33 cellular contexts compared by ENCODE assay signal in the genomic region with DNA sequence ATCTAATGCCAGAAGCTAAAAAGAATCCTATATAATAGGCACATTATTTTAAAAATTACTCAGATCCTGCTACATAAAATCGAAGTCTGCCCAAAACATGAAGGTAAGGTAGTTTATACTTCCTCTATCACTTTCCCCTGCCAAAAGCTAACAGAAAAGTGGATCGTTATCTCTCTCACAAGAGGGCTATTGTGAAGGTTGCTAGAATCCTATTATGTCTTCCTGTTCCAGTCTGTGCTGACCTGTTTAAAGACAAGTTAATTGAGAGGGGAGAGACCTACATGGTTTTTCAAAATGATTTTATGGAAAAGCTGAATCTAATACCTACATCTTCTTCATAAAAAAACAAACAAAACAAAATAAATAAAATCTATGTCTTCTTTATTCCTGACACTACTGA.
A peak's percentile ranks its signal among the peaks of the same experiment; 100 is the strongest.
DNase-seq lines count a peak whose midpoint lies in the region; ATAC-seq and TF ChIP-seq lines count a peak whose summit lies in the region.
"Had no signal": no experiment of that assay in that cellular context is flagged by ENCODE, and none has a peak within 500 bp of the region (broad histone marks: within the 10 kb centered on the region; RNA-seq: fewer than 3 reads in every experiment).

No MANE protein-coding gene starts in this region.

- no peak overlapping the region for H3K4me3 Mint-ChIP-seq in mesothelial cell of epicardium
- H3K4me3 Mint-ChIP-seq: activated CD8-positive, alpha-beta T cell treated with anti-CD3 and anti-CD28 coated beads for 36 hours; activated naive CD4-positive, alpha-beta T cell treated with anti-CD3 and anti-CD28 coated beads for 36 hours; activated T-helper 1 cell treated with anti-CD3 and anti-CD28 coated beads, Interleukin-12 subunit alpha, Interleukin-12 subunit beta, Interleukin-2, Interleukin-4 antibody, amounts not matched to agents 30 ng/mL and 10 ng/mL and 1 ng/mL, durations not matched to agents 14 hours and 24 hours and 36 hours; immature natural killer cell; nephron; stimulated activated memory B cell treated with anti-CD40 and anti-IgM and Interleukin-4, amounts not matched to agents 10 μg/mL and 1 μg/mL and 100 μg/mL, for 72 hours; type B pancreatic cell had no signal

- no peak for TF ChIP-seq CTCF in mesothelial cell of epicardium (IDR thresholded peaks at IDR 0.05; ENCODE audit: unreplicated experiment)

- no peaks in the 10 kb centered on the region for H3K9me3 ChIP-seq in right cardiac atrium (ENCODE audit: control insufficient read depth, low read length)
- H3K9me3 ChIP-seq: BLaER1, ovary, SK-N-SH had no signal

- no peaks in the 10 kb centered on the region for H3K4me1 ChIP-seq in right cardiac atrium (ENCODE audit: control insufficient read depth, insufficient read depth, low read length)
- H3K4me1 ChIP-seq: BLaER1 had no signal

- no peak overlapping the region for H3K27ac ChIP-seq in right cardiac atrium (ENCODE audit: low read length)
- H3K27ac ChIP-seq: BLaER1, coronary artery, GM23248, ovary, RWPE1 had no signal

- DNase-seq in DMS53 (lab: John Stamatoyannopoulos, UW) = peak; percentile 57
- peak; percentile 86 for DNase-seq in NCI-H1092 treated with DMSO at 0.1 percent for 48 hours (lab: John Stamatoyannopoulos, UW)
- peak; percentile 25 for DNase-seq in NCI-H345 treated with DMSO at 0.1 percent for 48 hours (lab: John Stamatoyannopoulos, UW; ENCODE audit: unreplicated experiment)
- DNase-seq in SK-MEL-5 (ENCODE audit: low read depth, low spot score) = peak; percentile 6
- no peak for DNase-seq in Right ventricle myocardium inferior (ENCODE audit: missing footprints)
- no peak for DNase-seq in right cardiac atrium
- DNase-seq in GF-D8 (lab: John Stamatoyannopoulos, UW) = no peak
- DNase-seq in mesothelial cell of epicardium (ENCODE audit: low spot score in 2 of 2, unreplicated experiment in 2 of 2) = no peak
- DNase-seq: activated CD8-positive, alpha-beta memory T cell treated with anti-CD3 and anti-CD28 coated beads, Interleukin-2, amount 50 U/mL, for 48 hours; activated CD8-positive, alpha-beta T cell treated with anti-CD3 and anti-CD28 coated beads for 36 hours; activated naive CD4-positive, alpha-beta T cell treated with anti-CD3 and anti-CD28 coated beads for 36 hours; caudate nucleus; DMS 273 treated with DMSO at 0.1 percent for 48 hours; effector memory CD4-positive, alpha-beta T cell; GDM1; GM23248; immature natural killer cell; IMR-90; left cardiac atrium; mammary epithelial cell; NCI-H1930; NCI-H774; ovary; SK-N-SH; substantia nigra; T-helper 2 cell had no signal

- in situ Hi-C loops in SK-MEL-5 (cut with HindIII; ENCODE audit: low pct_unique_long_range_greater_than_20kb, low sequenced_read_pairs) = no loop called here

- ATAC-seq in Right ventricle myocardium inferior (no peak), right cardiac atrium (no peak)
- ATAC-seq: activated CD8-positive, alpha-beta T cell treated with anti-CD3 and anti-CD28 coated beads for 36 hours; left cardiac atrium; stimulated activated memory B cell treated with anti-CD40 and anti-IgM and Interleukin-4, amounts not matched to agents 10 μg/mL and 1 μg/mL and 100 μg/mL, for 72 hours had no signal

- no peak overlapping the region for H3K27ac Mint-ChIP-seq in mesothelial cell of epicardium
- H3K27ac Mint-ChIP-seq: activated CD8-positive, alpha-beta T cell treated with anti-CD3 and anti-CD28 coated beads for 36 hours; activated naive CD4-positive, alpha-beta T cell treated with anti-CD3 and anti-CD28 coated beads for 36 hours; activated T-helper 1 cell treated with anti-CD3 and anti-CD28 coated beads, Interleukin-12 subunit alpha, Interleukin-12 subunit beta, Interleukin-2, Interleukin-4 antibody, amounts not matched to agents 30 ng/mL and 10 ng/mL and 1 ng/mL, durations not matched to agents 14 hours and 24 hours and 36 hours; immature natural killer cell; nephron; stimulated activated memory B cell treated with anti-CD40 and anti-IgM and Interleukin-4, amounts not matched to agents 10 μg/mL and 1 μg/mL and 100 μg/mL, for 72 hours; type B pancreatic cell had no signal

- H3K27me3 Mint-ChIP-seq in mesothelial cell of epicardium (ENCODE audit: low read depth) = no peaks in the 10 kb centered on the region
- H3K27me3 Mint-ChIP-seq: activated CD8-positive, alpha-beta T cell treated with anti-CD3 and anti-CD28 coated beads for 36 hours; stimulated activated memory B cell treated with anti-CD40 and anti-IgM and Interleukin-4, amounts not matched to agents 10 μg/mL and 1 μg/mL and 100 μg/mL, for 72 hours; type B pancreatic cell had no signal

- no peaks in the 10 kb centered on the region for H3K36me3 Mint-ChIP-seq in mesothelial cell of epicardium
- H3K36me3 Mint-ChIP-seq: immature natural killer cell; stimulated activated memory B cell treated with anti-CD40 and anti-IgM and Interleukin-4, amounts not matched to agents 10 μg/mL and 1 μg/mL and 100 μg/mL, for 72 hours; type B pancreatic cell had no signal

- intact Hi-C loops in Right ventricle myocardium inferior (cut with DNase I) (no loop called here), right cardiac atrium (cut with DNase I) (no loop called here)

- no peaks in the 10 kb centered on the region for H3K27me3 ChIP-seq in right cardiac atrium (ENCODE audit: control insufficient read depth, insufficient read depth)
- H3K27me3 ChIP-seq: BLaER1, ovary had no signal

- H3K9me3 Mint-ChIP-seq in mesothelial cell of epicardium = peaks cover 7% of the 10 kb centered on the region
- H3K9me3 Mint-ChIP-seq: nephron; stimulated activated memory B cell treated with anti-CD40 and anti-IgM and Interleukin-4, amounts not matched to agents 10 μg/mL and 1 μg/mL and 100 μg/mL, for 72 hours; type B pancreatic cell had no signal

- no peak overlapping the region for H3K4me3 ChIP-seq in right cardiac atrium (ENCODE audit: low read length)
- H3K4me3 ChIP-seq: BLaER1, coronary artery, GM23248, ovary had no signal

- H3K4me1 Mint-ChIP-seq in mesothelial cell of epicardium = peaks cover 17% of the 10 kb centered on the region
- H3K4me1 Mint-ChIP-seq: immature natural killer cell; nephron; stimulated activated memory B cell treated with anti-CD40 and anti-IgM and Interleukin-4, amounts not matched to agents 10 μg/mL and 1 μg/mL and 100 μg/mL, for 72 hours had no signal

- 47% methylated on average over 2 of the region's 2 CpGs for WGBS in right cardiac atrium

Comparison
In these comparisons a context has a peak if more than half of its experiments do, and no peak if none do; other contexts are left out.
1. DNase-seq: peak in DMS53 (single experiment), NCI-H1092 treated with DMSO at 0.1 percent for 48 hours (single experiment), NCI-H345 treated with DMSO at 0.1 percent for 48 hours (single experiment) and SK-MEL-5 (single experiment); none in Right ventricle myocardium inferior (single experiment), right cardiac atrium (0 of 3), GF-D8 (single experiment) and mesothelial cell of epicardium (0 of 2).